In the genomic region with DNA sequence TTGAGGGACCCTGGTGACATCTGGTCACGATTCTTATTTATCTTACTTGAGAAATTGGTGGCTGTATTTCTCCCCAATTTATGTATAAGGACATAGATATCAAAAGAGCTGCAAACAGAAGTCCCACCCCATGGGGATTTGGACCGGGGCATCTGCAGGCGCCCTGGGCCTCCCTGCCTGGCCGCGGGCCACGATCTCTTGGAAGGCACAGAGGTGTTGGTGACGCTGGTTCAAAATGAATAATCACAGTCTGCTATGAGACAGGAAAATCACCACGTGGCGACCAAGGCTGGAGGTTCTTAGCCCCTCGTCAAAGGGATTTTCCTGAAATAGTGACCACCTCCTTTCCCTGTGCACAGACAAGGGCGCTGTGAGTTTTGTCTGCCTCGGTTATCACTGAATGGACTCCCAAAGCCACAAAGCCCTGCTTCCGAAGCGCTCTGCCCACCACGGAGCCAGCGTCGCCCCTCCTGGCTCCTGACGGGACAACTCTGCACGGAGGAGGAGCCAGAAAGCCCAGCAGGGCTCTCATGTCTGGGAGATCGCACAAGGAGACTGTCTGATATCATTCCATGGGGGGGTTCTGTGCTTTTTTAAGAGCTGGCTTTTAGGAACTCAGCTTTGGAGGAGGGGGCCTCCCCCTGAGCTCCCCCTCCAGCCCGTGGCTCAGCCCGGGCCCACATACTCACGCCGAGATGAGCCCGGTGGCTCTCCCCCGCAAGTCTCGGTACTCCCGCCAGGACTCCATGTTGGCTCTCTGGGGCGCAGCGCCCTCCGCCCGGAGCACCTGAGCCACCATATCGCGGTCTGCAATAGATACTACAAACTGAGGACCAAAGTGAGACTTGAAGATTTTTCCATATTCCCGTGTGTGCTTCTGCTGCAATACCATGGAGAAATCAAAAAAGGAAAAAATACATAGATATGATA, we compare ENCODE assay signal across 22 cellular contexts. TPM values are rescaled to one million over a fixed set of nuclear protein-coding genes. Genes with fewer than 3 reads are reported as not detected.
A peak's percentile ranks its signal among the peaks of the same experiment; 100 is the strongest.
DNase-seq lines count a peak whose midpoint lies in the region; ATAC-seq and TF ChIP-seq lines count a peak whose summit lies in the region.
"Had no signal": no experiment of that assay in that cellular context is flagged by ENCODE, and none has a peak within 500 bp of the region (broad histone marks: within the 10 kb centered on the region; RNA-seq: fewer than 3 reads in every experiment).

No MANE protein-coding gene starts in this region.

- H3K27me3 ChIP-seq in psoas muscle (ENCODE audit: insufficient read depth in 3 of 3, low read length in 2 of 3), result no peaks in the 10 kb centered on the region
- H3K27me3 ChIP-seq: sigmoid colon, tibial nerve had no signal

- no peak overlapping the region for H3K27ac ChIP-seq in psoas muscle
- H3K27ac ChIP-seq: adrenal gland, sigmoid colon, tibial nerve had no signal

- intact Hi-C loops in psoas muscle (cut with DNase I), result no loop called here

- peaks cover 12% of the 10 kb centered on the region for H3K9me3 Mint-ChIP-seq in glutamatergic neuron (ENCODE audit: unreplicated experiment)
- no peaks in the 10 kb centered on the region for H3K9me3 Mint-ChIP-seq in effector memory CD8-positive, alpha-beta T cell
- H3K9me3 Mint-ChIP-seq in activated CD8-positive, alpha-beta T cell treated with anti-CD3 and anti-CD28 coated beads, Interleukin-2, amount 10 ng/mL, durations not matched to agents 7 days and 5 days (ENCODE audit: insufficient read depth), result no peaks in the 10 kb centered on the region
- H3K9me3 Mint-ChIP-seq: activated T-cell treated with anti-CD3 and anti-CD28 coated beads, Interleukin-2, amount 50 U/mL, for 4 hours; CD4-positive, alpha-beta T cell had no signal

- WGBS in psoas muscle, 3 donors, result 82 to 84% (median 84%) methylated on average over 35 of the region's 35 CpGs

- peaks cover 18% of the 10 kb centered on the region for H3K4me1 Mint-ChIP-seq in glutamatergic neuron (ENCODE audit: low read depth, unreplicated experiment)
- no peaks in the 10 kb centered on the region for H3K4me1 Mint-ChIP-seq in effector memory CD8-positive, alpha-beta T cell (ENCODE audit: low read depth in 2 of 2)
- no peaks in the 10 kb centered on the region for H3K4me1 Mint-ChIP-seq in activated CD8-positive, alpha-beta T cell treated with anti-CD3 and anti-CD28 coated beads, Interleukin-2, amount 10 ng/mL, durations not matched to agents 7 days and 5 days (ENCODE audit: low read depth)
- H3K4me1 Mint-ChIP-seq: naive B cell had no signal

- CTCF ChIA-PET in activated CD8-positive, alpha-beta T cell treated with anti-CD3 and anti-CD28 coated beads, Interleukin-2, amount 10 ng/mL, durations not matched to agents 7 days and 5 days (lab: Charles Lee), result interaction anchor here (0.6 kb wide), 1 partner anchor 274 kb away, joined by 4 read pairs; no protein-coding TSS in a partner anchor

- TF ChIP-seq CTCF in glutamatergic neuron (IDR thresholded peaks at IDR 0.05; ENCODE audit: partially characterized antibody, unreplicated experiment), result no peak
- TF ChIP-seq CTCF in psoas muscle (IDR thresholded peaks at IDR 0.05), result no peak

- no peaks in the 10 kb centered on the region for H3K9me3 ChIP-seq in psoas muscle
- H3K9me3 ChIP-seq: adrenal gland, sigmoid colon had no signal

- ATAC-seq in psoas muscle (no peak), GM21825 (IDR thresholded peaks at IDR 0.05; ENCODE audit: unreplicated experiment) (no peak)
- ATAC-seq in effector memory CD8-positive, alpha-beta T cell (replicated peaks), result no peak
- ATAC-seq in activated CD8-positive, alpha-beta T cell treated with anti-CD3 and anti-CD28 coated beads, Interleukin-2, amount 10 ng/mL, durations not matched to agents 7 days and 5 days, result no peak
- ATAC-seq: activated T-cell treated with anti-CD3 and anti-CD28 coated beads, Interleukin-2, amount 50 U/mL, for 4 hours had no signal

- no peak overlapping the region for H3K4me3 Mint-ChIP-seq in glutamatergic neuron (ENCODE audit: unreplicated experiment)
- H3K4me3 Mint-ChIP-seq in effector memory CD8-positive, alpha-beta T cell, result no peak overlapping the region
- no peak overlapping the region for H3K4me3 Mint-ChIP-seq in activated CD8-positive, alpha-beta T cell treated with anti-CD3 and anti-CD28 coated beads, Interleukin-2, amount 10 ng/mL, durations not matched to agents 7 days and 5 days
- H3K4me3 Mint-ChIP-seq: activated T-cell treated with anti-CD3 and anti-CD28 coated beads, Interleukin-2, amount 50 U/mL, for 4 hours; CD4-positive, alpha-beta T cell; naive B cell had no signal

- no peaks in the 10 kb centered on the region for H3K4me1 ChIP-seq in psoas muscle
- H3K4me1 ChIP-seq: adrenal gland, sigmoid colon, tibial nerve had no signal

- H3K4me3 ChIP-seq in psoas muscle, result peak overlapping the region; percentile 9
- H3K4me3 ChIP-seq: adrenal gland, sigmoid colon, tibial nerve had no signal

- POLR2A ChIA-PET in activated CD8-positive, alpha-beta T cell treated with anti-CD3 and anti-CD28 coated beads, Interleukin-2, amount 10 ng/mL, durations not matched to agents 7 days and 5 days (lab: Charles Lee), result no interaction called here

- H3K36me3 ChIP-seq in psoas muscle (ENCODE audit: insufficient read depth in 1 of 2, low read depth in 1 of 2), result no peaks in the 10 kb centered on the region
- H3K36me3 ChIP-seq: adrenal gland, sigmoid colon, tibial nerve had no signal

- H3K27ac Mint-ChIP-seq in glutamatergic neuron (ENCODE audit: unreplicated experiment), result peak overlapping the region; percentile 23
- no peak overlapping the region for H3K27ac Mint-ChIP-seq in effector memory CD8-positive, alpha-beta T cell
- H3K27ac Mint-ChIP-seq in activated CD8-positive, alpha-beta T cell treated with anti-CD3 and anti-CD28 coated beads, Interleukin-2, amount 10 ng/mL, durations not matched to agents 7 days and 5 days, result no peak overlapping the region
- H3K27ac Mint-ChIP-seq: CD4-positive, alpha-beta T cell; naive B cell had no signal

- no peaks in the 10 kb centered on the region for H3K36me3 Mint-ChIP-seq in glutamatergic neuron (ENCODE audit: unreplicated experiment)
- H3K36me3 Mint-ChIP-seq in effector memory CD8-positive, alpha-beta T cell (ENCODE audit: insufficient read depth), result no peaks in the 10 kb centered on the region
- no peaks in the 10 kb centered on the region for H3K36me3 Mint-ChIP-seq in activated CD8-positive, alpha-beta T cell treated with anti-CD3 and anti-CD28 coated beads, Interleukin-2, amount 10 ng/mL, durations not matched to agents 7 days and 5 days (ENCODE audit: low read depth)
- H3K36me3 Mint-ChIP-seq: naive B cell had no signal

- H3K27me3 Mint-ChIP-seq in glutamatergic neuron (ENCODE audit: unreplicated experiment), result peaks cover 11% of the 10 kb centered on the region
- peaks cover 43 to 79% of the 10 kb centered on the region in 2 donors for H3K27me3 Mint-ChIP-seq in effector memory CD8-positive, alpha-beta T cell
- peaks cover 20% of the 10 kb centered on the region for H3K27me3 Mint-ChIP-seq in activated CD8-positive, alpha-beta T cell treated with anti-CD3 and anti-CD28 coated beads, Interleukin-2, amount 10 ng/mL, durations not matched to agents 7 days and 5 days (ENCODE audit: low read depth)

- DNase-seq in ELF-1 (ENCODE audit: low read depth, low spot score) (peak; percentile 72), NCI-H2227 (lab: John Stamatoyannopoulos, UW; ENCODE audit: unreplicated experiment) (peak; percentile 62), glutamatergic neuron (no peak), psoas muscle (no peak), iPS-NIHi7 (ENCODE audit: extremely low spot score) (no peak)
- no peak for DNase-seq in effector memory CD8-positive, alpha-beta T cell
- DNase-seq in activated CD8-positive, alpha-beta T cell treated with anti-CD3 and anti-CD28 coated beads, Interleukin-2, amount 10 ng/mL, durations not matched to agents 7 days and 5 days, result no peak
- DNase-seq: activated naive CD4-positive, alpha-beta T cell; activated T-cell treated with anti-CD3 and anti-CD28 coated beads, Interleukin-2, amount 50 U/mL, for 4 hours; CD4-positive, alpha-beta T cell; DMS53; HCEC 1CT; naive B cell; NCI-H1048; NCI-H187; NCI-H2171 treated with DMSO at 0.1 percent for 48 hours; NCI-H69; sigmoid colon had no signal

RNA-seq across cellular contexts. Expression of gene CYP27C1, which starts 14.6 kb away (rescaled TPM):
- total RNA-seq in glutamatergic neuron (ENCODE audit: unreplicated experiment) (4.3 TPM), psoas muscle (under 1 TPM in 3 of 4 donors, not detected in 1; 0.10 to 0.21 (median 0.13) TPM)
- polyA plus RNA-seq in psoas muscle, result under 1 TPM; 0.01 to 0.21 (median 0.03) TPM
- total RNA-seq in activated CD8-positive, alpha-beta T cell treated with anti-CD3 and anti-CD28 coated beads, Interleukin-2, amount 10 ng/mL, durations not matched to agents 7 days and 5 days, result not detected
- total RNA-seq: activated T-cell treated with anti-CD3 and anti-CD28 coated beads, Interleukin-2, amount 50 U/mL, for 4 hours; CD4-positive, alpha-beta T cell; T-helper 1 cell treated with Interleukin-12 subunit alpha and Interleukin-12 subunit beta and Interleukin-4 antibody, amounts not matched to agents 30 ng/mL and 1 ng/mL, for 36 hours had no signal

Comparison
In these comparisons a context has a peak if more than half of its experiments do, and no peak if none do; other contexts are left out.
1. DNase-seq: peak in ELF-1 (single experiment) and NCI-H2227 (single experiment); none in glutamatergic neuron (single experiment), psoas muscle (0 of 2), effector memory CD8-positive, alpha-beta T cell (0 of 3), iPS-NIHi7 (single experiment) and activated CD8-positive, alpha-beta T cell treated with anti-CD3 and anti-CD28 coated beads, Interleukin-2, amount 10 ng/mL, durations not matched to agents 7 days and 5 days (single experiment).